1 cellular context compared by ENCODE assay signal in the genomic region with DNA sequence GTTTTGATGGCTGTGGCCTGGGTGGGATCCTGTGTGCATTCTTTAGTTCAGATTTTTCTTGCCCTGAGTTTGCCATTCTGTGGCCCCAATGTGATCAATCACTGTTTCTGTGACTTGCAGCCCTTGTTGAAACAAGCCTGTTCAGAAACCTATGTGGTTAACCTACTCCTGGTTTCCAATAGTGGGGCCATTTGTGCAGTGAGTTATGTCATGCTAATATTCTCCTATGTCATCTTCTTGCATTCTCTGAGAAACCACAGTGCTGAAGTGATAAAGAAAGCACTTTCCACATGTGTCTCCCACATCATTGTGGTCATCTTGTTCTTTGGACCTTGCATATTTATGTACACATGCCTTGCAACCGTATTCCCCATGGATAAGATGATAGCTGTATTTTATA.
TF ChIP-seq lines count a peak whose summit lies in the region.

No MANE protein-coding gene starts in this region.

TF ChIP-seq in GM12878, 131 proteins besides CTCF, POLR2A, EP300 and RAD21 (continues in another document):
- TF ChIP-seq PKNOX1 (IDR thresholded peaks at IDR 0.05) (peak; percentile 55), FOXK2 (IDR thresholded peaks at IDR 0.05) (no peak), MLLT1 (IDR thresholded peaks at IDR 0.05) (no peak), JUNB (IDR thresholded peaks at IDR 0.05) (no peak), NFIC (IDR thresholded peaks at IDR 0.05; ENCODE audit: low read depth, low read length) (no peak), PBX3 (IDR thresholded peaks at IDR 0.05; ENCODE audit: insufficient replicate concordance, low read depth, low read length) (peak; percentile 19), NBN (IDR thresholded peaks at IDR 0.05) (no peak), BMI1 (IDR thresholded peaks at IDR 0.05; ENCODE audit: borderline replicate concordance) (no peak), MEF2B (IDR thresholded peaks at IDR 0.05; ENCODE audit: partially characterized antibody, poor library complexity, severe bottlenecking) (no peak), KDM1A (IDR thresholded peaks at IDR 0.05; ENCODE audit: borderline replicate concordance) (no peak), TCF12 (IDR thresholded peaks at IDR 0.05; ENCODE audit: low read depth, low read length) (no peak), ATF7 (IDR thresholded peaks at IDR 0.05; ENCODE audit: low read depth) (peak; percentile 67), SREBF2 (IDR thresholded peaks at IDR 0.05; ENCODE audit: low read length) (no peak), SUZ12 (IDR thresholded peaks at IDR 0.05; ENCODE audit: unreplicated experiment) (no peak), POLR2AphosphoS5 (IDR thresholded peaks at IDR 0.05; ENCODE audit: low read length) (no peak), NR2C1 (IDR thresholded peaks at IDR 0.05) (no peak), MTA2 (IDR thresholded peaks at IDR 0.05; ENCODE audit: low read depth) (peak; percentile 70), NR2F1 (conservative IDR thresholded peaks at IDR 0.05) (0 out of 2 replicates have a peak, but pooled peaks have one; percentile 36), ZNF207 (IDR thresholded peaks at IDR 0.05; ENCODE audit: borderline replicate concordance) (no peak), BHLHE40 (IDR thresholded peaks at IDR 0.05; ENCODE audit: borderline replicate concordance in 1 of 2, low read depth in 2 of 2, low read length in 1 of 2) (peak in 1 of 2 experiments; percentile 22; a peak in 1 of 4 replicates), RFX5 (IDR thresholded peaks at IDR 0.05; ENCODE audit: low read depth, low read length) (no peak), SMAD1 (IDR thresholded peaks at IDR 0.05; ENCODE audit: low read depth, partially characterized antibody) (no peak), STAT3 (IDR thresholded peaks at IDR 0.05; ENCODE audit: low read depth, low read length) (no peak), ZNF687 (IDR thresholded peaks at IDR 0.05) (no peak), PAX8 (IDR thresholded peaks at IDR 0.05) (no peak), NFYA (IDR thresholded peaks at IDR 0.05; ENCODE audit: borderline replicate concordance, low read depth, low read length) (no peak), MXI1 (IDR thresholded peaks at IDR 0.05; ENCODE audit: low read depth, low read length) (no peak), SPI1 (IDR thresholded peaks at IDR 0.05; ENCODE audit: borderline replicate concordance, insufficient read depth, low read depth, low read length) (no peak), IKZF1 (conservative IDR thresholded peaks at IDR 0.05) (peak; percentile 70), IKZF2 (IDR thresholded peaks at IDR 0.05) (peak; percentile 59 to 69; a peak in 3 of 4 replicates), PAX5 (IDR thresholded peaks at IDR 0.05; ENCODE audit: borderline replicate concordance, low read depth, low read length) (no peak), STAT1 (conservative IDR thresholded peaks at IDR 0.05) (no peak)
- TF ChIP-seq, protein P1, sequence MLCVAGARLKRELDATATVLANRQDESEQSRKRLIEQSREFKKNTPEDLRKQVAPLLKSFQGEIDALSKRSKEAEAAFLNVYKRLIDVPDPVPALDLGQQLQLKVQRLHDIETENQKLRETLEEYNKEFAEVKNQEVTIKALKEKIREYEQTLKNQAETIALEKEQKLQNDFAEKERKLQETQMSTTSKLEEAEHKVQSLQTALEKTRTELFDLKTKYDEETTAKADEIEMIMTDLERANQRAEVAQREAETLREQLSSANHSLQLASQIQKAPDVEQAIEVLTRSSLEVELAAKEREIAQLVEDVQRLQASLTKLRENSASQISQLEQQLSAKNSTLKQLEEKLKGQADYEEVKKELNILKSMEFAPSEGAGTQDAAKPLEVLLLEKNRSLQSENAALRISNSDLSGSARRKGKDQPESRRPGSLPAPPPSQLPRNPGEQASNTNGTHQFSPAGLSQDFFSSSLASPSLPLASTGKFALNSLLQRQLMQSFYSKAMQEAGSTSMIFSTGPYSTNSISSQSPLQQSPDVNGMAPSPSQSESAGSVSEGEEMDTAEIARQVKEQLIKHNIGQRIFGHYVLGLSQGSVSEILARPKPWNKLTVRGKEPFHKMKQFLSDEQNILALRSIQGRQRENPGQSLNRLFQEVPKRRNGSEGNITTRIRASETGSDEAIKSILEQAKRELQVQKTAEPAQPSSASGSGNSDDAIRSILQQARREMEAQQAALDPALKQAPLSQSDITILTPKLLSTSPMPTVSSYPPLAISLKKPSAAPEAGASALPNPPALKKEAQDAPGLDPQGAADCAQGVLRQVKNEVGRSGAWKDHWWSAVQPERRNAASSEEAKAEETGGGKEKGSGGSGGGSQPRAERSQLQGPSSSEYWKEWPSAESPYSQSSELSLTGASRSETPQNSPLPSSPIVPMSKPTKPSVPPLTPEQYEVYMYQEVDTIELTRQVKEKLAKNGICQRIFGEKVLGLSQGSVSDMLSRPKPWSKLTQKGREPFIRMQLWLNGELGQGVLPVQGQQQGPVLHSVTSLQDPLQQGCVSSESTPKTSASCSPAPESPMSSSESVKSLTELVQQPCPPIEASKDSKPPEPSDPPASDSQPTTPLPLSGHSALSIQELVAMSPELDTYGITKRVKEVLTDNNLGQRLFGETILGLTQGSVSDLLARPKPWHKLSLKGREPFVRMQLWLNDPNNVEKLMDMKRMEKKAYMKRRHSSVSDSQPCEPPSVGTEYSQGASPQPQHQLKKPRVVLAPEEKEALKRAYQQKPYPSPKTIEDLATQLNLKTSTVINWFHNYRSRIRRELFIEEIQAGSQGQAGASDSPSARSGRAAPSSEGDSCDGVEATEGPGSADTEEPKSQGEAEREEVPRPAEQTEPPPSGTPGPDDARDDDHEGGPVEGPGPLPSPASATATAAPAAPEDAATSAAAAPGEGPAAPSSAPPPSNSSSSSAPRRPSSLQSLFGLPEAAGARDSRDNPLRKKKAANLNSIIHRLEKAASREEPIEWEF (IDR thresholded peaks at IDR 0.05; ENCODE audit: insufficient replicate concordance, low read depth, low read length), result no peak
- TF ChIP-seq, protein P2, sequence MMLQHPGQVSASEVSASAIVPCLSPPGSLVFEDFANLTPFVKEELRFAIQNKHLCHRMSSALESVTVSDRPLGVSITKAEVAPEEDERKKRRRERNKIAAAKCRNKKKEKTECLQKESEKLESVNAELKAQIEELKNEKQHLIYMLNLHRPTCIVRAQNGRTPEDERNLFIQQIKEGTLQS (IDR thresholded peaks at IDR 0.05; ENCODE audit: borderline replicate concordance, extremely low read depth, low read depth, low read length), result no peak
- TF ChIP-seq, protein P3, sequence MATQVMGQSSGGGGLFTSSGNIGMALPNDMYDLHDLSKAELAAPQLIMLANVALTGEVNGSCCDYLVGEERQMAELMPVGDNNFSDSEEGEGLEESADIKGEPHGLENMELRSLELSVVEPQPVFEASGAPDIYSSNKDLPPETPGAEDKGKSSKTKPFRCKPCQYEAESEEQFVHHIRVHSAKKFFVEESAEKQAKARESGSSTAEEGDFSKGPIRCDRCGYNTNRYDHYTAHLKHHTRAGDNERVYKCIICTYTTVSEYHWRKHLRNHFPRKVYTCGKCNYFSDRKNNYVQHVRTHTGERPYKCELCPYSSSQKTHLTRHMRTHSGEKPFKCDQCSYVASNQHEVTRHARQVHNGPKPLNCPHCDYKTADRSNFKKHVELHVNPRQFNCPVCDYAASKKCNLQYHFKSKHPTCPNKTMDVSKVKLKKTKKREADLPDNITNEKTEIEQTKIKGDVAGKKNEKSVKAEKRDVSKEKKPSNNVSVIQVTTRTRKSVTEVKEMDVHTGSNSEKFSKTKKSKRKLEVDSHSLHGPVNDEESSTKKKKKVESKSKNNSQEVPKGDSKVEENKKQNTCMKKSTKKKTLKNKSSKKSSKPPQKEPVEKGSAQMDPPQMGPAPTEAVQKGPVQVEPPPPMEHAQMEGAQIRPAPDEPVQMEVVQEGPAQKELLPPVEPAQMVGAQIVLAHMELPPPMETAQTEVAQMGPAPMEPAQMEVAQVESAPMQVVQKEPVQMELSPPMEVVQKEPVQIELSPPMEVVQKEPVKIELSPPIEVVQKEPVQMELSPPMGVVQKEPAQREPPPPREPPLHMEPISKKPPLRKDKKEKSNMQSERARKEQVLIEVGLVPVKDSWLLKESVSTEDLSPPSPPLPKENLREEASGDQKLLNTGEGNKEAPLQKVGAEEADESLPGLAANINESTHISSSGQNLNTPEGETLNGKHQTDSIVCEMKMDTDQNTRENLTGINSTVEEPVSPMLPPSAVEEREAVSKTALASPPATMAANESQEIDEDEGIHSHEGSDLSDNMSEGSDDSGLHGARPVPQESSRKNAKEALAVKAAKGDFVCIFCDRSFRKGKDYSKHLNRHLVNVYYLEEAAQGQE (IDR thresholded peaks at IDR 0.05; ENCODE audit: low read depth, low read length), result no peak
- TF ChIP-seq, protein P4, sequence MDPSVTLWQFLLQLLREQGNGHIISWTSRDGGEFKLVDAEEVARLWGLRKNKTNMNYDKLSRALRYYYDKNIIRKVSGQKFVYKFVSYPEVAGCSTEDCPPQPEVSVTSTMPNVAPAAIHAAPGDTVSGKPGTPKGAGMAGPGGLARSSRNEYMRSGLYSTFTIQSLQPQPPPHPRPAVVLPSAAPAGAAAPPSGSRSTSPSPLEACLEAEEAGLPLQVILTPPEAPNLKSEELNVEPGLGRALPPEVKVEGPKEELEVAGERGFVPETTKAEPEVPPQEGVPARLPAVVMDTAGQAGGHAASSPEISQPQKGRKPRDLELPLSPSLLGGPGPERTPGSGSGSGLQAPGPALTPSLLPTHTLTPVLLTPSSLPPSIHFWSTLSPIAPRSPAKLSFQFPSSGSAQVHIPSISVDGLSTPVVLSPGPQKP (IDR thresholded peaks at IDR 0.05; ENCODE audit: low read depth, low read length), result no peak
